In genomic region chr10:124217906-124218769, GRCh38 we compare ENCODE assay signal across 21 cellular contexts.
DNase-seq lines count a peak whose midpoint lies in the region; ATAC-seq and TF ChIP-seq lines count a peak whose summit lies in the region.
"Had no signal": no experiment of that assay in that cellular context is flagged by ENCODE, and none has a peak within 500 bp of the region (broad histone marks: within the 10 kb centered on the region; RNA-seq: fewer than 3 reads in every experiment).

No MANE protein-coding gene starts in this region.

- peaks cover 12 to 18% of the 10 kb centered on the region in 2 experiments for H3K4me1 Mint-ChIP-seq in H9
- peaks cover 1% of the 10 kb centered on the region for H3K4me1 Mint-ChIP-seq in endodermal cell
- peaks cover 20% of the 10 kb centered on the region for H3K4me1 Mint-ChIP-seq in neural progenitor cell

- H3K9me3 Mint-ChIP-seq in H9 (no peaks in the 10 kb centered on the region), endodermal cell (no peaks in the 10 kb centered on the region), neural progenitor cell (no peaks in the 10 kb centered on the region)
- H3K9me3 Mint-ChIP-seq: activated T-helper 2 cell treated with anti-CD3 and anti-CD28 coated beads, Interferon-gamma antibody, Interleukin-2, Interleukin-4, amounts not matched to agents 10 μg/mL and 5 μg/mL and 100 μg/mL, durations not matched to agents 14 hours and 24 hours and 36 hours had no signal

- H2BK12ac ChIP-seq in H9 (ENCODE audit: insufficient read length, low read depth, low read length), result no peak overlapping the region

- H3K4me2 ChIP-seq in H9 (ENCODE audit: insufficient read depth, insufficient read length, low read length), result no peak overlapping the region
- H3K4me2 ChIP-seq in neural progenitor cell, result no peak overlapping the region
- H3K4me2 ChIP-seq in Karpas-422 (ENCODE audit: low read depth, low read length, poor library complexity, severe bottlenecking), result no peak overlapping the region
- H3K4me2 ChIP-seq: BLaER1, KMS-11 had no signal

- H2AFZ ChIP-seq in H9 (ENCODE audit: low read length) (no peak overlapping the region), neural progenitor cell (replicated peaks) (no peak overlapping the region), Karpas-422 (ENCODE audit: low read length) (no peak overlapping the region)

- H2BK5ac ChIP-seq in H9 (ENCODE audit: insufficient read length, low read length), result no peak overlapping the region

- no peak overlapping the region for H3K9ac ChIP-seq in H9 (ENCODE audit: extremely low read depth, insufficient read length, low read length)
- no peak overlapping the region for H3K9ac ChIP-seq in endodermal cell (ENCODE audit: extremely low read depth, low read length, poor library complexity, severe bottlenecking)
- H3K9ac ChIP-seq in neural progenitor cell, result no peak overlapping the region
- H3K9ac ChIP-seq in Karpas-422 (ENCODE audit: low read length), result no peak overlapping the region
- H3K9ac ChIP-seq: BLaER1, KMS-11 had no signal

- H2BK120ac ChIP-seq in H9 (ENCODE audit: low read depth, low read length, poor library complexity, severe bottlenecking), result no peak overlapping the region

- peaks cover 0 to 2% (median 0%) of the 10 kb centered on the region in 3 experiments; a peak in 1 of 7 replicates for H3K36me3 Mint-ChIP-seq in H9 (ENCODE audit: insufficient read depth in 1 of 3, low read depth in 3 of 3)
- no peaks in the 10 kb centered on the region for H3K36me3 Mint-ChIP-seq in endodermal cell (ENCODE audit: low read depth)
- H3K36me3 Mint-ChIP-seq in neural progenitor cell, result no peaks in the 10 kb centered on the region
- H3K36me3 Mint-ChIP-seq: naive thymus-derived CD4-positive, alpha-beta T cell had no signal

- no peak for ATAC-seq in HG03354 (IDR thresholded peaks at IDR 0.05; ENCODE audit: poor library complexity, severe bottlenecking, unreplicated experiment)
- no peak for ATAC-seq in HG03469 (IDR thresholded peaks at IDR 0.05; ENCODE audit: unreplicated experiment)
- ATAC-seq: naive thymus-derived CD4-positive, alpha-beta T cell; stimulated activated naive CD8-positive, alpha-beta T cell treated with anti-CD3 and anti-CD28 coated beads, Interleukin-15, Interleukin-2, amounts not matched to agents 100 U/mL and 50 U/mL, for 24 hours had no signal

- peaks cover 4% of the 10 kb centered on the region; the same call in 1 of the 2 replicates for H3K27me3 Mint-ChIP-seq in H9 (ENCODE audit: low read depth)
- H3K27me3 Mint-ChIP-seq in endodermal cell (ENCODE audit: insufficient read depth), result no peaks in the 10 kb centered on the region
- no peaks in the 10 kb centered on the region for H3K27me3 Mint-ChIP-seq in neural progenitor cell (ENCODE audit: insufficient read depth, low read depth)

- no peak overlapping the region for H4K91ac ChIP-seq in H9 (ENCODE audit: insufficient read length, low read depth, low read length)

- no peak overlapping the region for H2BK15ac ChIP-seq in H9 (ENCODE audit: low read depth, low read length)

- H3K36me3 ChIP-seq in endodermal cell (ENCODE audit: control insufficient read depth, insufficient read depth, low read length) (no peaks in the 10 kb centered on the region), neural progenitor cell (no peaks in the 10 kb centered on the region), Karpas-422 (ENCODE audit: insufficient read depth, low read length) (no peaks in the 10 kb centered on the region)
- H3K36me3 ChIP-seq: adrenal gland, BLaER1, upper lobe of left lung had no signal

- H3K4me1 ChIP-seq in H9 (ENCODE audit: insufficient read depth, low read length), result 0 out of 2 replicates have a peak, but pooled peaks cover 2% of the 10 kb centered on the region
- no peaks in the 10 kb centered on the region for H3K4me1 ChIP-seq in endodermal cell (ENCODE audit: control insufficient read depth, insufficient read depth, low read length)
- peaks cover 3% of the 10 kb centered on the region for H3K4me1 ChIP-seq in neural progenitor cell
- H3K4me1 ChIP-seq in Karpas-422 (ENCODE audit: low read length), result peaks cover 24% of the 10 kb centered on the region

- H3K9me3 ChIP-seq in H9 (ENCODE audit: control insufficient read depth, low read depth, low read length) (no peaks in the 10 kb centered on the region), endodermal cell (ENCODE audit: control insufficient read depth, low read length) (no peaks in the 10 kb centered on the region), neural progenitor cell (ENCODE audit: low read depth) (no peaks in the 10 kb centered on the region), Karpas-422 (ENCODE audit: low read length) (no peaks in the 10 kb centered on the region)
- H3K9me3 ChIP-seq: adrenal gland, upper lobe of left lung had no signal

- peaks cover 2% of the 10 kb centered on the region for H3K23me2 ChIP-seq in H9 (ENCODE audit: insufficient read length, low read depth, low read length, poor library complexity, severe bottlenecking)

- H3K27ac Mint-ChIP-seq in H9 (no peak overlapping the region), endodermal cell (no peak overlapping the region), neural progenitor cell (no peak overlapping the region)
- H3K27ac Mint-ChIP-seq: activated T-helper 2 cell treated with anti-CD3 and anti-CD28 coated beads, Interferon-gamma antibody, Interleukin-2, Interleukin-4, amounts not matched to agents 10 μg/mL and 5 μg/mL and 100 μg/mL, durations not matched to agents 14 hours and 24 hours and 36 hours; naive thymus-derived CD4-positive, alpha-beta T cell had no signal

- no peak overlapping the region for H3K56ac ChIP-seq in H9 (ENCODE audit: insufficient read length, low read depth, low read length)

- H3T11ph ChIP-seq in H9 (ENCODE audit: low read length), result no peak overlapping the region

- no peaks in the 10 kb centered on the region for H3K9me2 ChIP-seq in Karpas-422 (replicated peaks; ENCODE audit: insufficient read depth, low read length)

- no peak overlapping the region for H3K27ac ChIP-seq in H9 (ENCODE audit: insufficient read length, low read depth, low read length)
- H3K27ac ChIP-seq in endodermal cell (ENCODE audit: low read depth, low read length), result no peak overlapping the region
- no peak overlapping the region for H3K27ac ChIP-seq in neural progenitor cell
- H3K27ac ChIP-seq in Karpas-422 (ENCODE audit: low read length), result no peak overlapping the region
- H3K27ac ChIP-seq: adrenal gland, BLaER1, HL-60, KMS-11, upper lobe of left lung had no signal

- no peak overlapping the region for H3K4ac ChIP-seq in H9 (ENCODE audit: low read depth, low read length)

- TF ChIP-seq CTCF in H9 (conservative IDR thresholded peaks at IDR 0.05) (peak; percentile 68), endodermal cell (conservative IDR thresholded peaks at IDR 0.05) (peak; percentile 73), neural progenitor cell (IDR thresholded peaks at IDR 0.05) (peak; percentile 45)

- WGBS in H9 (ENCODE audit: extremely low coverage, insufficient read length, low lambda C conversion rate), result no CpG with 5 or more reads among the region's 11 CpGs
- 80 to 87% methylated on average over 8 to 11 of the region's 11 CpGs for WGBS in endodermal cell (ENCODE audit: insufficient coverage in 1 of 2, insufficient read length in 1 of 2), 2 experiments

- H3K14ac ChIP-seq in H9 (ENCODE audit: insufficient read depth, low read length), result no peak overlapping the region

- H2AK5ac ChIP-seq in H9 (ENCODE audit: insufficient read length, low read length), result no peak overlapping the region

- H3K4me3 ChIP-seq in endodermal cell (ENCODE audit: low read length) (no peak overlapping the region), neural progenitor cell (no peak overlapping the region), Karpas-422 (ENCODE audit: low read length) (no peak overlapping the region)
- H3K4me3 ChIP-seq: adrenal gland, BLaER1, upper lobe of left lung had no signal

- peak; percentile 71 for DNase-seq in H9
- DNase-seq in NCI-H69 (lab: John Stamatoyannopoulos, UW), result peak; percentile 44
- peak; percentile 83 for DNase-seq in endodermal cell
- peak; percentile 43 for DNase-seq in neural progenitor cell (ENCODE audit: low spot score)
- no peak for DNase-seq in HUDEP-2 (lab: John Stamatoyannopoulos, UW; ENCODE audit: unreplicated experiment in 76 of 76)
- DNase-seq in Karpas-422, result no peak
- DNase-seq: DMS53; effector CD8-positive, alpha-beta T cell; hippocampal formation; naive thymus-derived CD4-positive, alpha-beta T cell; NCI-H1436 treated with DMSO at 0.1 percent for 48 hours; stimulated activated CD4-positive, alpha-beta T cell treated with anti-CD3 and anti-CD28 coated beads, Interleukin-12 subunit alpha, Interleukin-12 subunit beta, amount 100 ng/mL, for 4 hours; stimulated activated naive CD8-positive, alpha-beta T cell treated with anti-CD3 and anti-CD28 coated beads, Interleukin-15, Interleukin-2, amounts not matched to agents 100 U/mL and 50 U/mL, for 24 hours had no signal

- H3K27me3 ChIP-seq in H9 (ENCODE audit: insufficient read depth, low read length), result no peaks in the 10 kb centered on the region
- no peaks in the 10 kb centered on the region for H3K27me3 ChIP-seq in endodermal cell (ENCODE audit: control insufficient read depth, insufficient read depth, low read length, poor library complexity, severe bottlenecking)
- no peaks in the 10 kb centered on the region for H3K27me3 ChIP-seq in neural progenitor cell
- H3K27me3 ChIP-seq in Karpas-422 (ENCODE audit: low read length), result no peaks in the 10 kb centered on the region
- H3K27me3 ChIP-seq: adrenal gland, BLaER1, upper lobe of left lung had no signal

- H3K79me2 ChIP-seq in H9 (ENCODE audit: insufficient read depth, low read length) (no peaks in the 10 kb centered on the region), neural progenitor cell (ENCODE audit: low read depth) (no peaks in the 10 kb centered on the region), Karpas-422 (ENCODE audit: low read length) (no peaks in the 10 kb centered on the region)

- H4K20me1 ChIP-seq in H9 (ENCODE audit: control insufficient read depth, insufficient read depth, insufficient read length), result no peaks in the 10 kb centered on the region
- H4K20me1 ChIP-seq in neural progenitor cell (ENCODE audit: low read depth), result no peaks in the 10 kb centered on the region
- no peaks in the 10 kb centered on the region; the same call in 1 of the 2 replicates for H4K20me1 ChIP-seq in Karpas-422 (ENCODE audit: insufficient read depth, low read depth, low read length)
- H4K20me1 ChIP-seq: BLaER1 had no signal

- no peaks in the 10 kb centered on the region for H3F3A ChIP-seq in neural progenitor cell (ENCODE audit: low read depth)

- H3K4me3 Mint-ChIP-seq in H9, result no peak overlapping the region
- H3K4me3 Mint-ChIP-seq in endodermal cell, result no peak overlapping the region
- no peak overlapping the region for H3K4me3 Mint-ChIP-seq in neural progenitor cell
- H3K4me3 Mint-ChIP-seq: naive thymus-derived CD4-positive, alpha-beta T cell had no signal

- no peak overlapping the region for H4K8ac ChIP-seq in H9 (replicated peaks; ENCODE audit: insufficient read length, low read depth, low read length)

- no peak overlapping the region for H4K5ac ChIP-seq in H9 (ENCODE audit: insufficient read length, low read depth, low read length)

- H3K79me1 ChIP-seq in H9 (ENCODE audit: insufficient read depth, low read depth, low read length, poor library complexity, severe bottlenecking), result no peaks in the 10 kb centered on the region

- H3K18ac ChIP-seq in H9 (ENCODE audit: insufficient read length, low read depth, low read length), result no peak overlapping the region

- H2BK20ac ChIP-seq in H9 (ENCODE audit: low read depth, low read length, poor library complexity, severe bottlenecking), result no peak overlapping the region

- no peak overlapping the region for H3K23ac ChIP-seq in H9 (ENCODE audit: insufficient read length, low read depth, low read length)

Comparison
In these comparisons a context has a peak if more than half of its experiments do, and no peak if none do; other contexts are left out.
1. DNase-seq: peak in H9 (single experiment), NCI-H69 (single experiment), endodermal cell (single experiment) and neural progenitor cell (single experiment); none in HUDEP-2 (0 of 76) and Karpas-422 (single experiment).
2. Peak in every context shown above with its lines, with median percentiles within 50 percentile points of each other: CTCF ChIP-seq.